In genomic region chr9:6239048-6239461, GRCh38 we compare ENCODE assay signal across 1 cellular context.
TF ChIP-seq lines count a peak whose summit lies in the region.

No MANE protein-coding gene starts in this region.

TF ChIP-seq in HepG2, 621 proteins besides CTCF, POLR2A, EP300 and RAD21 (continued from another document and continues in another):
- TF ChIP-seq ZBTB40 (IDR thresholded peaks at IDR 0.05) (no peak), ZBTB40 (CRISPR knock-in tag; IDR thresholded peaks at IDR 0.05) (no peak), TP53 (CRISPR knock-in tag; conservative IDR thresholded peaks at IDR 0.05) (peak; percentile 97; the same call in 1 of the 2 replicates), ZNF589 (CRISPR knock-in tag; conservative IDR thresholded peaks at IDR 0.05) (no peak), FOXP4 (CRISPR knock-in tag; IDR thresholded peaks at IDR 0.05) (no peak), ZNF12 (CRISPR knock-in tag; IDR thresholded peaks at IDR 0.05) (peak; percentile 28; the same call in 1 of the 2 replicates), REXO4 (CRISPR knock-in tag; IDR thresholded peaks at IDR 0.05; ENCODE audit: borderline replicate concordance) (no peak), KDM5B (CRISPR knock-in tag; IDR thresholded peaks at IDR 0.05; ENCODE audit: borderline replicate concordance) (no peak), RNF2 (conservative IDR thresholded peaks at IDR 0.05; ENCODE audit: low read depth) (no peak), FOXC1 (CRISPR knock-in tag; IDR thresholded peaks at IDR 0.05; ENCODE audit: borderline replicate concordance) (no peak), HMG20B (CRISPR knock-in tag; conservative IDR thresholded peaks at IDR 0.05) (no peak), CBX5 (CRISPR knock-in tag; IDR thresholded peaks at IDR 0.05; ENCODE audit: borderline replicate concordance) (peak; percentile 21; the same call in 1 of the 2 replicates), HMGXB4 (CRISPR knock-in tag; IDR thresholded peaks at IDR 0.05; ENCODE audit: borderline replicate concordance in 1 of 2, low read depth in 1 of 2) (0 out of 4 replicates have a peak, but pooled peaks of 1 of the 2 experiments have one; percentile 23), CERS6 (CRISPR knock-in tag; IDR thresholded peaks at IDR 0.05) (no peak), PAF1 (CRISPR knock-in tag; IDR thresholded peaks at IDR 0.05) (no peak), ZNF691 (CRISPR knock-in tag; IDR thresholded peaks at IDR 0.05; ENCODE audit: borderline replicate concordance, low read depth) (0 out of 2 replicates have a peak, but pooled peaks have one; percentile 50), PREB (CRISPR knock-in tag; IDR thresholded peaks at IDR 0.05) (no peak), SALL2 (CRISPR knock-in tag; IDR thresholded peaks at IDR 0.05) (no peak), SP140L (CRISPR knock-in tag; IDR thresholded peaks at IDR 0.05; ENCODE audit: borderline replicate concordance) (no peak), BCLAF1 (IDR thresholded peaks at IDR 0.05) (no peak), ZMAT5 (CRISPR knock-in tag; IDR thresholded peaks at IDR 0.05; ENCODE audit: borderline replicate concordance, low read depth) (no peak), CEBPG (CRISPR knock-in tag; IDR thresholded peaks at IDR 0.05) (peak; percentile 8; the same call in 1 of the 2 replicates), TEAD3 (CRISPR knock-in tag; optimal IDR thresholded peaks at IDR 0.05; ENCODE audit: borderline replicate concordance) (peak; percentile 69), ZNF317 (CRISPR knock-in tag; IDR thresholded peaks at IDR 0.05) (peak; percentile 61; the same call in 1 of the 2 replicates), IRF1 (CRISPR knock-in tag; IDR thresholded peaks at IDR 0.05; ENCODE audit: low read depth) (no peak), TFE3 (CRISPR knock-in tag; IDR thresholded peaks at IDR 0.05) (peak; percentile 63; the same call in 1 of the 2 replicates), NR0B2 (CRISPR knock-in tag; IDR thresholded peaks at IDR 0.05) (no peak), TCF7 (IDR thresholded peaks at IDR 0.05; ENCODE audit: low read depth) (peak; percentile 61), ZNF619 (CRISPR knock-in tag; IDR thresholded peaks at IDR 0.05) (no peak), ZNF614 (CRISPR knock-in tag; IDR thresholded peaks at IDR 0.05; ENCODE audit: borderline replicate concordance) (0 out of 2 replicates have a peak, but pooled peaks have one; percentile 29), FOSL2 (CRISPR knock-in tag; IDR thresholded peaks at IDR 0.05) (peak; percentile 22; the same call in 1 of the 2 replicates), ZSCAN30 (CRISPR knock-in tag; IDR thresholded peaks at IDR 0.05) (no peak), SNRNP70 (IDR thresholded peaks at IDR 0.05; ENCODE audit: low read depth, low read length) (no peak)
